ENCODE assay signal across 21 cellular contexts in genomic region chr12:113903381-113903863, GRCh38.
DNase-seq lines count a peak whose midpoint lies in the region; FAIRE-seq and TF ChIP-seq lines count a peak whose summit lies in the region.
"Had no signal": no experiment of that assay in that cellular context is flagged by ENCODE, and none has a peak within 500 bp of the region (broad histone marks: within the 10 kb centered on the region; RNA-seq: fewer than 3 reads in every experiment).

No MANE protein-coding gene starts in this region.

- intact Hi-C loops in activated CD4-positive, alpha-beta memory T cell treated with anti-CD3 and anti-CD28 coated beads for 36 hours (cut with micrococcal nuclease): loop anchor here (1.0 kb wide), 2 partner anchors 59 to 63 kb away; partner anchors contain the start of gene RBM19

- H3K4me3 ChIP-seq in choroid plexus epithelial cell (ENCODE audit: low read depth, low read length) (no peak overlapping the region), skeletal muscle cell (ENCODE audit: low read depth, low read length) (no peak overlapping the region)
- H3K4me3 ChIP-seq: gastroesophageal sphincter, spleen had no signal

- H3K27ac Mint-ChIP-seq in activated CD4-positive, alpha-beta memory T cell treated with anti-CD3 and anti-CD28 coated beads for 36 hours: peak overlapping the region; percentile 63
- H3K27ac Mint-ChIP-seq in activated CD4-positive, alpha-beta memory T cell treated with anti-CD3 and anti-CD28 coated beads, Interleukin-2, amount 10 ng/mL, durations not matched to agents 7 days and 5 days: no peak overlapping the region
- H3K27ac Mint-ChIP-seq: activated B cell treated with CpG ODN at 0.5 μM for 24 hours; progenitor cell of endocrine pancreas; stimulated activated memory B cell treated with anti-CD40 and anti-IgM and Interleukin-4, amounts not matched to agents 10 μg/mL and 1 μg/mL and 100 μg/mL, for 72 hours; type B pancreatic cell had no signal

- CTCF ChIA-PET in activated CD4-positive, alpha-beta memory T cell treated with anti-CD3 and anti-CD28 coated beads for 36 hours (lab: Charles Lee): interaction anchor here (0.6 kb wide), 1 partner anchor 63 kb away, joined by 3 read pairs; the partner anchor contains the start of gene RBM19
- CTCF ChIA-PET in activated CD4-positive, alpha-beta memory T cell treated with anti-CD3 and anti-CD28 coated beads, Interleukin-2, amount 10 ng/mL, durations not matched to agents 7 days and 5 days (lab: Charles Lee): no interaction called here

- TF ChIP-seq CTCF in choroid plexus epithelial cell (conservative IDR thresholded peaks at IDR 0.05; ENCODE audit: low read depth, low read length): no peak

- H3K36me3 Mint-ChIP-seq in activated CD4-positive, alpha-beta memory T cell treated with anti-CD3 and anti-CD28 coated beads for 36 hours: peaks cover 42% of the 10 kb centered on the region
- peaks cover 22% of the 10 kb centered on the region for H3K36me3 Mint-ChIP-seq in activated CD4-positive, alpha-beta memory T cell treated with anti-CD3 and anti-CD28 coated beads, Interleukin-2, amount 10 ng/mL, durations not matched to agents 7 days and 5 days (ENCODE audit: low read depth)

- peaks cover 15% of the 10 kb centered on the region for H3K4me1 Mint-ChIP-seq in activated CD4-positive, alpha-beta memory T cell treated with anti-CD3 and anti-CD28 coated beads for 36 hours (ENCODE audit: low read depth)
- no peaks in the 10 kb centered on the region for H3K4me1 Mint-ChIP-seq in activated CD4-positive, alpha-beta memory T cell treated with anti-CD3 and anti-CD28 coated beads, Interleukin-2, amount 10 ng/mL, durations not matched to agents 7 days and 5 days
- H3K4me1 Mint-ChIP-seq: activated B cell treated with CpG ODN at 0.5 μM for 24 hours; central memory CD8-positive, alpha-beta T cell; stimulated activated memory B cell treated with anti-CD40 and anti-IgM and Interleukin-4, amounts not matched to agents 10 μg/mL and 1 μg/mL and 100 μg/mL, for 72 hours had no signal

- no peaks in the 10 kb centered on the region for H3K9me3 Mint-ChIP-seq in activated CD4-positive, alpha-beta memory T cell treated with anti-CD3 and anti-CD28 coated beads for 36 hours
- H3K9me3 Mint-ChIP-seq in activated CD4-positive, alpha-beta memory T cell treated with anti-CD3 and anti-CD28 coated beads, Interleukin-2, amount 10 ng/mL, durations not matched to agents 7 days and 5 days: no peaks in the 10 kb centered on the region
- H3K9me3 Mint-ChIP-seq: activated B cell treated with CpG ODN at 0.5 μM for 24 hours; central memory CD8-positive, alpha-beta T cell; stimulated activated memory B cell treated with anti-CD40 and anti-IgM and Interleukin-4, amounts not matched to agents 10 μg/mL and 1 μg/mL and 100 μg/mL, for 72 hours had no signal

- no peaks in the 10 kb centered on the region for H3K27me3 Mint-ChIP-seq in activated CD4-positive, alpha-beta memory T cell treated with anti-CD3 and anti-CD28 coated beads for 36 hours
- no peaks in the 10 kb centered on the region for H3K27me3 Mint-ChIP-seq in activated CD4-positive, alpha-beta memory T cell treated with anti-CD3 and anti-CD28 coated beads, Interleukin-2, amount 10 ng/mL, durations not matched to agents 7 days and 5 days
- H3K27me3 Mint-ChIP-seq: activated B cell treated with CpG ODN at 0.5 μM for 24 hours; central memory CD8-positive, alpha-beta T cell; progenitor cell of endocrine pancreas; stimulated activated memory B cell treated with anti-CD40 and anti-IgM and Interleukin-4, amounts not matched to agents 10 μg/mL and 1 μg/mL and 100 μg/mL, for 72 hours; type B pancreatic cell had no signal

- DNase-seq in activated CD4-positive, alpha-beta memory T cell treated with anti-CD3 and anti-CD28 coated beads for 36 hours: peak; percentile 30
- no peak for DNase-seq in activated CD4-positive, alpha-beta memory T cell treated with anti-CD3 and anti-CD28 coated beads, Interleukin-2, amount 10 ng/mL, durations not matched to agents 7 days and 5 days
- DNase-seq in M059J (ENCODE audit: low read depth) (peak; percentile 80), choroid plexus epithelial cell (ENCODE audit: low read depth) (peak; percentile 36), skeletal muscle cell (ENCODE audit: low read depth) (peak; percentile 6), RCC 7860 (ENCODE audit: low spot score) (no peak), GM19239 (ENCODE audit: insufficient read length, low spot score) (no peak)
- DNase-seq in NK-92 treated with Interleukin-12 subunit alpha and Interleukin-12 subunit beta, amount 100 ng/mL, for 24 hours (lab: John Stamatoyannopoulos, UW): no peak
- DNase-seq: activated B cell treated with CpG ODN at 0.5 μM for 24 hours; activated CD8-positive, alpha-beta memory T cell treated with anti-CD3 and anti-CD28 coated beads, Interleukin-2, amount 50 U/mL, for 4 hours; COR-L47; Karpas-422; NCI-H1417 treated with DMSO at 0.1 percent for 48 hours; spleen; T-helper 1 cell had no signal

- FAIRE-seq in RCC 7860 (lab: Jason Lieb, UNC) (no peak), GM19239 (lab: Jason Lieb, UNC) (no peak)
- FAIRE-seq: H1 had no signal

- H3K4me3 Mint-ChIP-seq in activated CD4-positive, alpha-beta memory T cell treated with anti-CD3 and anti-CD28 coated beads for 36 hours: no peak overlapping the region
- H3K4me3 Mint-ChIP-seq in activated CD4-positive, alpha-beta memory T cell treated with anti-CD3 and anti-CD28 coated beads, Interleukin-2, amount 10 ng/mL, durations not matched to agents 7 days and 5 days: no peak overlapping the region
- H3K4me3 Mint-ChIP-seq: activated B cell treated with CpG ODN at 0.5 μM for 24 hours; central memory CD8-positive, alpha-beta T cell; stimulated activated memory B cell treated with anti-CD40 and anti-IgM and Interleukin-4, amounts not matched to agents 10 μg/mL and 1 μg/mL and 100 μg/mL, for 72 hours; type B pancreatic cell had no signal

- POLR2A ChIA-PET in activated CD4-positive, alpha-beta memory T cell treated with anti-CD3 and anti-CD28 coated beads for 36 hours (lab: Charles Lee): no interaction called here
- POLR2A ChIA-PET in activated CD4-positive, alpha-beta memory T cell treated with anti-CD3 and anti-CD28 coated beads, Interleukin-2, amount 10 ng/mL, durations not matched to agents 7 days and 5 days (lab: Charles Lee): no interaction called here

Comparison
In these comparisons a context has a peak if more than half of its experiments do, and no peak if none do; other contexts are left out.
1. DNase-seq: peak in activated CD4-positive, alpha-beta memory T cell treated with anti-CD3 and anti-CD28 coated beads for 36 hours (single experiment), M059J (single experiment), choroid plexus epithelial cell (single experiment) and skeletal muscle cell (single experiment); none in activated CD4-positive, alpha-beta memory T cell treated with anti-CD3 and anti-CD28 coated beads, Interleukin-2, amount 10 ng/mL, durations not matched to agents 7 days and 5 days (single experiment), NK-92 treated with Interleukin-12 subunit alpha and Interleukin-12 subunit beta, amount 100 ng/mL, for 24 hours (single experiment), RCC 7860 (single experiment) and GM19239 (single experiment).